In genomic region chr5:2442686-2443354, GRCh38 we compare ENCODE assay signal across 9 cellular contexts.
"Had no signal": no experiment of that assay in that cellular context is flagged by ENCODE, and none has a peak within 500 bp of the region (broad histone marks: within the 10 kb centered on the region; RNA-seq: fewer than 3 reads in every experiment).

No MANE protein-coding gene starts in this region.

- H3K4me1 Mint-ChIP-seq: IgD-negative memory B cell had no signal

- H3K27me3 Mint-ChIP-seq: IgD-negative memory B cell had no signal

- H3K9me3 ChIP-seq: HAP-1 had no signal

- H3K27ac Mint-ChIP-seq: HFFc6, IgD-negative memory B cell had no signal

- H3K27ac ChIP-seq: GM23248, HL-60 had no signal

- H3K36me3 Mint-ChIP-seq: IgD-negative memory B cell had no signal

- H3K4me1 ChIP-seq: HAP-1 had no signal

- H3K36me3 ChIP-seq: HAP-1 had no signal

- DNase-seq: GM23248, GOT3, H7, HFFc6 had no signal

- H3K4me3 ChIP-seq: GM23248, HAP-1 had no signal

- H3K4me3 Mint-ChIP-seq: HFFc6, IgD-negative memory B cell had no signal

- ATAC-seq: HCT116, HepG2 had no signal
